Comparison of ENCODE assay signal across 18 cellular contexts in genomic region chrX:139120760-139121159, GRCh38.
DNase-seq lines count a peak whose midpoint lies in the region; ATAC-seq and TF ChIP-seq lines count a peak whose summit lies in the region.
"Had no signal": no experiment of that assay in that cellular context is flagged by ENCODE, and none has a peak within 500 bp of the region (broad histone marks: within the 10 kb centered on the region; RNA-seq: fewer than 3 reads in every experiment).

No MANE protein-coding gene starts in this region.

- CTCF ChIA-PET in HEK293T (lab: Yijun Ruan, JAX), result no interaction called here

- no peak for ATAC-seq in GM18870 (IDR thresholded peaks at IDR 0.05; ENCODE audit: unreplicated experiment)
- ATAC-seq: activated T-cell treated with anti-CD3 and anti-CD28 coated beads, Interleukin-2, amount 50 U/mL, for 72 hours; CD8-positive, alpha-beta T cell had no signal

- DNase-seq in Daoy (ENCODE audit: low read depth), result peak; percentile 76
- DNase-seq in HEK293T (ENCODE audit: extremely low spot score), result no peak
- peak; percentile 7 for DNase-seq in SW480 (ENCODE audit: low spot score)
- peak; percentile 89 for DNase-seq in kidney tubule cell (ENCODE audit: low spot score)
- DNase-seq in activated effector memory CD4-positive, alpha-beta T cell treated with Interleukin-2 at 50 U/mL for 16 hours, result no peak
- DNase-seq in inferior parietal cortex (ENCODE audit: extremely low spot score), result no peak
- DNase-seq: activated CD4-positive, alpha-beta T cell treated with anti-CD3 and anti-CD28 coated beads, Interleukin-2, amount 10 ng/mL, durations not matched to agents 24 days and 14 days; activated T-cell treated with anti-CD3 and anti-CD28 coated beads, Interleukin-2, amount 50 U/mL, for 72 hours; anterior cingulate cortex; CD8-positive, alpha-beta T cell; DMS79 treated with DMSO at 0.1 percent for 48 hours; GOT3; NCI-H146; NCI-H2171 treated with DMSO at 0.1 percent for 48 hours; NCI-H526; SJCRH30; stimulated activated CD4-positive, alpha-beta T cell treated with anti-CD3 and anti-CD28 coated beads, Interleukin-1b, Interleukin-23, amount 100 ng/mL, for 48 hours had no signal

- POLR2A ChIA-PET in HEK293T (lab: Yijun Ruan, JAX), result no interaction called here

TF ChIP-seq in HEK293T, 16 proteins besides CTCF, POLR2A, EP300 and RAD21:
- TF ChIP-seq BHLHE40 (IDR thresholded peaks at IDR 0.05; ENCODE audit: borderline replicate concordance) (no peak), PKNOX1 (IDR thresholded peaks at IDR 0.05) (peak; percentile 17; the same call in 1 of the 2 replicates), TARDBP (IDR thresholded peaks at IDR 0.05) (no peak)
TF ChIP-seq in HEK293T: peak in this region for 1.

Comparison
In these comparisons a context has a peak if more than half of its experiments do, and no peak if none do; other contexts are left out.
1. DNase-seq: peak in Daoy (single experiment), SW480 (single experiment) and kidney tubule cell (single experiment); none in HEK293T (single experiment), activated effector memory CD4-positive, alpha-beta T cell treated with Interleukin-2 at 50 U/mL for 16 hours (single experiment) and inferior parietal cortex (single experiment).